Comparison of ENCODE assay signal across 8 cellular contexts in genomic region chr19:19591133-19591825, GRCh38. TPM values are rescaled to one million over a fixed set of nuclear protein-coding genes. Genes with fewer than 3 reads are reported as not detected.
DNase-seq lines count a peak whose midpoint lies in the region; ATAC-seq, FAIRE-seq and TF ChIP-seq lines count a peak whose summit lies in the region.

No MANE protein-coding gene starts in this region.

- H3K4me2 ChIP-seq in A549: peak overlapping the region; percentile 47

- intact Hi-C loops in esophagus squamous epithelium (cut with DNase I) (no loop called here), sciatic nerve (cut with DNase I) (no loop called here)

- TF ChIP-seq EP300 in A549 (IDR thresholded peaks at IDR 0.05): no peak

- H3K27me3 ChIP-seq in MG63 (no peaks in the 10 kb centered on the region), esophagus squamous epithelium (no peaks in the 10 kb centered on the region)

- CTCF ChIA-PET in A549 (lab: Yijun Ruan, JAX): interaction anchor here (0.6 to 3.4 kb wide), 3 partner anchors 20 to 59 kb away, joined by 3 to 14 read pairs (median 6); no protein-coding TSS in a partner anchor

- peak; percentile 54 to 58 for DNase-seq in A549 (ENCODE audit: low read depth in 1 of 2, low spot score in 1 of 2)
- peak; percentile 35 for DNase-seq in GM19238 (ENCODE audit: insufficient read length, low spot score)
- DNase-seq in MG63: peak; percentile 97
- DNase-seq in activated CD8-positive, alpha-beta memory T cell treated with anti-CD3 and anti-CD28 coated beads for 4 hours (ENCODE audit: low read depth in 2 of 2): peak; percentile 41 to 51
- no peak for DNase-seq in esophagus squamous epithelium (lab: John Stamatoyannopoulos, UW)
- no peak for DNase-seq in sciatic nerve (ENCODE audit: low spot score)
- no peak for DNase-seq in coronary artery (ENCODE audit: low spot score)
- no peak for DNase-seq in DMS114 treated with DMSO at 0.1 percent for 48 hours (lab: John Stamatoyannopoulos, UW; ENCODE audit: unreplicated experiment)

- H3K36me3 ChIP-seq in MG63 (no peaks in the 10 kb centered on the region), esophagus squamous epithelium (no peaks in the 10 kb centered on the region)

- H3K4me1 ChIP-seq in A549 (peaks cover 12% of the 10 kb centered on the region), esophagus squamous epithelium (peaks cover 26 to 39% (median 28%) of the 10 kb centered on the region in 3 donors)

- no peak for TF ChIP-seq RAD21 in A549 (conservative IDR thresholded peaks at IDR 0.05 in 1 of 2, IDR thresholded peaks at IDR 0.05 in 1 of 2)

- whole genome bisulfite sequencing in A549 (ENCODE audit: missing lambda C conversion rate): 23% methylated on average over 12 of the region's 13 CpGs
- 17 to 36% methylated on average over 10 to 13 of the region's 13 CpGs for WGBS in esophagus squamous epithelium, 2 donors

- peak overlapping the region; percentile 50 to 79; a peak in 5 of 6 replicates for H3K27ac ChIP-seq in A549
- H3K27ac ChIP-seq in esophagus squamous epithelium: peak overlapping the region; percentile 73 to 91 (median 79)
- peak overlapping the region in 1 of 2 donors; percentile 41 for H3K27ac ChIP-seq in coronary artery

- H3K9me3 ChIP-seq in A549 (no peaks in the 10 kb centered on the region), MG63 (no peaks in the 10 kb centered on the region), esophagus squamous epithelium (no peaks in the 10 kb centered on the region)

- ATAC-seq in A549 (peak; percentile 73 to 74; a peak in 5 of 6 replicates), sciatic nerve (peak; percentile 73)

- TF ChIP-seq POLR2A in A549 (IDR thresholded peaks at IDR 0.05; ENCODE audit: low read length) (no peak), esophagus squamous epithelium (IDR thresholded peaks at IDR 0.05) (no peak)

- POLR2A ChIA-PET in A549 (lab: Yijun Ruan, JAX): no interaction called here

- FAIRE-seq in A549 (lab: Jason Lieb, UNC): no peak

- TF ChIP-seq CTCF in A549 (IDR thresholded peaks at IDR 0.05): no peak
- no peak for TF ChIP-seq CTCF in esophagus squamous epithelium (IDR thresholded peaks at IDR 0.05)
- TF ChIP-seq CTCF in coronary artery (IDR thresholded peaks at IDR 0.05): no peak

- H3K4me3 ChIP-seq in A549 (no peak overlapping the region), MG63 (no peak overlapping the region), esophagus squamous epithelium (peak overlapping the region in 1 of 4 donors; percentile 34), coronary artery (no peak overlapping the region)

TF ChIP-seq in A549, 52 proteins besides CTCF, POLR2A, EP300 and RAD21:
- TF ChIP-seq CEBPB (IDR thresholded peaks at IDR 0.05): peak in 1 of 2 experiments; percentile 36; a peak in 1 of 4 replicates
- no peak for TF ChIP-seq FOSL2 (IDR thresholded peaks at IDR 0.05)
- TF ChIP-seq FOSL2 (CRISPR knock-in tag; IDR thresholded peaks at IDR 0.05): peak; percentile 63
- TF ChIP-seq HES2 (IDR thresholded peaks at IDR 0.05): no peak

RNA-seq across cellular contexts. Expression of gene PBX4, which starts 27.2 kb away (rescaled TPM):
- polyA plus RNA-seq in A549 (2011; rRNA removed) (0.41 and 0.70 TPM in 2 replicates), A549 (2017; fragmentation: RNase III; extraction: RNeasy Plus Mini Kit Qiagen cat#74134 plus additional on column Dnase treatment) (0.90 to 1.6 TPM (median 1.4 TPM) in 3 replicates)
- polyA plus RNA-seq in A549 (2012; cell fraction: cytosol; rRNA removed): 2.2 and 2.6 TPM in 2 replicates
- polyA plus RNA-seq in A549 (2012; cell fraction: nucleus; rRNA removed): 11.0 and 12.3 TPM in 2 replicates
- polyA minus RNA-seq in A549 (2011; rRNA and poly(A)+ RNA removed): 0.92 and 1.2 TPM in 2 replicates
- 2.4 and 15.5 TPM in 2 replicates for total RNA-seq in MG63 (2014; rRNA removed; shearing (Covaris generic); ENCODE audit: low replicate concordance)
- total RNA-seq in esophagus squamous epithelium (1 to 10 TPM in 3 of 4 donors, under 1 TPM in 1; 0.61 to 1.9 (median 1.7) TPM), sciatic nerve (5.1 TPM)

RNA-seq across cellular contexts. Expression of gene LPAR2, which starts 36.7 kb away (rescaled TPM):
- 1.5 and 2.2 TPM in 2 replicates for polyA plus RNA-seq in A549 (2011; rRNA removed)
- polyA plus RNA-seq in A549 (2012; cell fraction: cytosol; rRNA removed): 1.6 and 2.3 TPM in 2 replicates
- polyA plus RNA-seq in A549 (2012; cell fraction: nucleus; rRNA removed): 15.8 and 16.3 TPM in 2 replicates
- 3.8 to 5.2 TPM (median 4.4 TPM) in 3 replicates for polyA plus RNA-seq in A549 (2017; fragmentation: RNase III; extraction: RNeasy Plus Mini Kit Qiagen cat#74134 plus additional on column Dnase treatment)
- 0.91 and 1.3 TPM in 2 replicates for polyA minus RNA-seq in A549 (2011; rRNA and poly(A)+ RNA removed)
- total RNA-seq in MG63 (2014; rRNA removed; shearing (Covaris generic); ENCODE audit: low replicate concordance): 0.79 TPM in 1 of 2 replicates, not detected in the other
- total RNA-seq in esophagus squamous epithelium: 10 to 100 TPM in 2 of 4 donors, 1 to 10 TPM in 2; 7.6 to 13.1 (median 9.5) TPM
- 11.0 TPM for total RNA-seq in sciatic nerve

RNA-seq across cellular contexts. Expression of gene GMIP, which starts 52.2 kb away (rescaled TPM):
- polyA plus RNA-seq in A549 (2011; rRNA removed) (1.4 and 1.5 TPM in 2 replicates), A549 (2017; fragmentation: RNase III; extraction: RNeasy Plus Mini Kit Qiagen cat#74134 plus additional on column Dnase treatment) (4.1 to 5.1 TPM (median 4.3 TPM) in 3 replicates)
- polyA plus RNA-seq in A549 (2012; cell fraction: cytosol; rRNA removed): 2.1 and 2.7 TPM in 2 replicates
- polyA plus RNA-seq in A549 (2012; cell fraction: nucleus; rRNA removed): 8.5 and 9.7 TPM in 2 replicates
- polyA minus RNA-seq in A549 (2011; rRNA and poly(A)+ RNA removed): 1.7 and 2.2 TPM in 2 replicates
- total RNA-seq in MG63 (2014; rRNA removed; shearing (Covaris generic); ENCODE audit: low replicate concordance): 2.7 and 12.4 TPM in 2 replicates
- total RNA-seq in esophagus squamous epithelium (10 to 100 TPM in 2 of 4 donors, 1 to 10 TPM in 2; 7.0 to 22.8 (median 10.0) TPM), sciatic nerve (16.2 TPM)

RNA-seq across cellular contexts. Expression of gene CILP2, which starts 53.2 kb away (rescaled TPM):
- polyA plus RNA-seq in A549 (2011; rRNA removed) (0.15 and 0.17 TPM in 2 replicates), A549 (2017; fragmentation: RNase III; extraction: RNeasy Plus Mini Kit Qiagen cat#74134 plus additional on column Dnase treatment) (0.15 to 0.17 TPM (median 0.17 TPM) in 3 replicates)
- polyA plus RNA-seq in A549 (2012; cell fraction: cytosol; rRNA removed): 0.15 and 0.22 TPM in 2 replicates
- 1.6 and 1.9 TPM in 2 replicates for polyA plus RNA-seq in A549 (2012; cell fraction: nucleus; rRNA removed)
- 0.05 TPM in 1 of 2 replicates, not detected in the other for polyA minus RNA-seq in A549 (2011; rRNA and poly(A)+ RNA removed)
- total RNA-seq in MG63 (2014; rRNA removed; shearing (Covaris generic); ENCODE audit: low replicate concordance): 0.66 and 1.1 TPM in 2 replicates
- total RNA-seq in esophagus squamous epithelium (under 1 TPM in 1 of 4 donors, not detected in 3; under 0.01 TPM), sciatic nerve (0.27 TPM)

Comparison
In these comparisons a context has a peak if more than half of its experiments do, and no peak if none do; other contexts are left out.
1. DNase-seq: peak in A549 (2 of 2), GM19238 (single experiment), MG63 (single experiment) and activated CD8-positive, alpha-beta memory T cell treated with anti-CD3 and anti-CD28 coated beads for 4 hours (2 of 2); none in esophagus squamous epithelium (single experiment), sciatic nerve (single experiment), coronary artery (single experiment) and DMS114 treated with DMSO at 0.1 percent for 48 hours (single experiment).